ENCODE assay signal across 22 cellular contexts in genomic region chr9:8338249-8338721, GRCh38.
DNase-seq lines count a peak whose midpoint lies in the region; ATAC-seq, FAIRE-seq and TF ChIP-seq lines count a peak whose summit lies in the region.
"Had no signal": no experiment of that assay in that cellular context is flagged by ENCODE, and none has a peak within 500 bp of the region (broad histone marks: within the 10 kb centered on the region; RNA-seq: fewer than 3 reads in every experiment).

No MANE protein-coding gene starts in this region.

- no peak for FAIRE-seq in astrocyte (lab: Jason Lieb, UNC)

- H3K27ac ChIP-seq in astrocyte (ENCODE audit: low read depth, low read length) (no peak overlapping the region), heart right ventricle (no peak overlapping the region)
- H3K27ac ChIP-seq: cardiac muscle cell had no signal

- H3K9ac ChIP-seq in astrocyte (ENCODE audit: low read length) = no peak overlapping the region

- H4K20me1 ChIP-seq in astrocyte (ENCODE audit: insufficient read depth, low read length) = no peaks in the 10 kb centered on the region

- no peak overlapping the region for H3K4me2 ChIP-seq in astrocyte (ENCODE audit: low read length)

- H3K4me3 ChIP-seq in astrocyte (ENCODE audit: insufficient read depth, low read depth, low read length) (no peak overlapping the region), heart right ventricle (no peak overlapping the region)
- H3K4me3 ChIP-seq: cardiac muscle cell, Peyer's patch, thoracic aorta had no signal

- no peak overlapping the region for H2AFZ ChIP-seq in astrocyte (ENCODE audit: low read depth, low read length)

- no peaks in the 10 kb centered on the region for H3K79me2 ChIP-seq in astrocyte (ENCODE audit: insufficient read depth, low read length)

- no peak overlapping the region for H3K4me3 Mint-ChIP-seq in astrocyte (ENCODE audit: unreplicated experiment)
- H3K4me3 Mint-ChIP-seq in activated T-cell treated with anti-CD3 and anti-CD28 coated beads, Interleukin-2, amount 50 U/mL, for 24 hours = no peak overlapping the region
- H3K4me3 Mint-ChIP-seq: activated naive CD8-positive, alpha-beta T cell treated with anti-CD3 and anti-CD28 coated beads for 36 hours; activated T-helper 1 cell treated with anti-CD3 and anti-CD28 coated beads, Interleukin-12 subunit alpha, Interleukin-12 subunit beta, Interleukin-2, Interleukin-4 antibody, amounts not matched to agents 30 ng/mL and 10 ng/mL and 1 ng/mL, durations not matched to agents 14 hours and 24 hours and 36 hours; CD4-positive, alpha-beta memory T cell; immature natural killer cell; nephron progenitor cell; stimulated activated memory B cell treated with anti-CD40 and anti-IgM and Interleukin-4, amounts not matched to agents 10 μg/mL and 1 μg/mL and 100 μg/mL, for 72 hours had no signal

- peak; percentile 32 for DNase-seq in H4 (ENCODE audit: low spot score)
- peak; percentile 29 for DNase-seq in astrocyte (ENCODE audit: low read depth)
- DNase-seq in heart right ventricle = no peak
- DNase-seq in renal cortical epithelial cell (ENCODE audit: low read depth) = peak; percentile 80
- no peak for DNase-seq in activated T-cell treated with anti-CD3 and anti-CD28 coated beads, Interleukin-2, amount 50 U/mL, for 24 hours
- DNase-seq in HCEC 1CT = no peak
- no peak for DNase-seq in occipital lobe (lab: John Stamatoyannopoulos, UW)
- DNase-seq: activated CD4-positive, CD25-positive, alpha-beta regulatory T cell; activated CD8-positive, alpha-beta memory T cell treated with anti-CD3 and anti-CD28 coated beads for 24 hours; activated naive CD8-positive, alpha-beta T cell treated with anti-CD3 and anti-CD28 coated beads for 36 hours; CD4-positive, alpha-beta memory T cell; erythroblast; immature natural killer cell; NCI-H187 treated with DMSO at 0.1 percent for 48 hours; nephron progenitor cell; NK-92 treated with Interleukin-12 subunit alpha and Interleukin-12 subunit beta, amount 100 ng/mL, for 24 hours; T1000 had no signal

- TF ChIP-seq CTCF in astrocyte (IDR thresholded peaks at IDR 0.05; ENCODE audit: insufficient read depth, low read depth, low read length) = no peak
- TF ChIP-seq CTCF in heart right ventricle (IDR thresholded peaks at IDR 0.05) = no peak

- ATAC-seq in heart right ventricle = peak in 6 of 8 donors; percentile 30 to 83 (median 52)
- ATAC-seq: stimulated activated memory B cell treated with anti-CD40 and anti-IgM and Interleukin-4, amounts not matched to agents 10 μg/mL and 1 μg/mL and 100 μg/mL, for 72 hours had no signal

- no peaks in the 10 kb centered on the region for H3K27me3 Mint-ChIP-seq in astrocyte (ENCODE audit: low read depth, unreplicated experiment)
- H3K27me3 Mint-ChIP-seq in activated T-cell treated with anti-CD3 and anti-CD28 coated beads, Interleukin-2, amount 50 U/mL, for 24 hours = peaks cover 5% of the 10 kb centered on the region
- H3K27me3 Mint-ChIP-seq: activated naive CD8-positive, alpha-beta T cell treated with anti-CD3 and anti-CD28 coated beads for 36 hours; CD4-positive, alpha-beta memory T cell; stimulated activated memory B cell treated with anti-CD40 and anti-IgM and Interleukin-4, amounts not matched to agents 10 μg/mL and 1 μg/mL and 100 μg/mL, for 72 hours had no signal

- intact Hi-C loops in heart right ventricle (cut with DNase I) = no loop called here

- H3K9me3 Mint-ChIP-seq in astrocyte (ENCODE audit: unreplicated experiment) = peaks cover 2% of the 10 kb centered on the region
- H3K9me3 Mint-ChIP-seq in activated T-cell treated with anti-CD3 and anti-CD28 coated beads, Interleukin-2, amount 50 U/mL, for 24 hours = no peaks in the 10 kb centered on the region
- H3K9me3 Mint-ChIP-seq: activated naive CD8-positive, alpha-beta T cell treated with anti-CD3 and anti-CD28 coated beads for 36 hours; activated T-helper 1 cell treated with anti-CD3 and anti-CD28 coated beads, Interleukin-12 subunit alpha, Interleukin-12 subunit beta, Interleukin-2, Interleukin-4 antibody, amounts not matched to agents 30 ng/mL and 10 ng/mL and 1 ng/mL, durations not matched to agents 14 hours and 24 hours and 36 hours; immature natural killer cell; stimulated activated memory B cell treated with anti-CD40 and anti-IgM and Interleukin-4, amounts not matched to agents 10 μg/mL and 1 μg/mL and 100 μg/mL, for 72 hours had no signal

- H3K27ac Mint-ChIP-seq in astrocyte (ENCODE audit: unreplicated experiment) = no peak overlapping the region
- no peak overlapping the region for H3K27ac Mint-ChIP-seq in activated T-cell treated with anti-CD3 and anti-CD28 coated beads, Interleukin-2, amount 50 U/mL, for 24 hours
- H3K27ac Mint-ChIP-seq: activated naive CD8-positive, alpha-beta T cell treated with anti-CD3 and anti-CD28 coated beads for 36 hours; activated T-helper 1 cell treated with anti-CD3 and anti-CD28 coated beads, Interleukin-12 subunit alpha, Interleukin-12 subunit beta, Interleukin-2, Interleukin-4 antibody, amounts not matched to agents 30 ng/mL and 10 ng/mL and 1 ng/mL, durations not matched to agents 14 hours and 24 hours and 36 hours; CD4-positive, alpha-beta memory T cell; immature natural killer cell; nephron progenitor cell; stimulated activated memory B cell treated with anti-CD40 and anti-IgM and Interleukin-4, amounts not matched to agents 10 μg/mL and 1 μg/mL and 100 μg/mL, for 72 hours had no signal

- H3K4me1 ChIP-seq in astrocyte (ENCODE audit: insufficient read depth, low read length) (no peaks in the 10 kb centered on the region), heart right ventricle (peaks cover 0 to 13% (median 4%) of the 10 kb centered on the region in 9 donors)
- H3K4me1 ChIP-seq: Peyer's patch had no signal

- peaks cover 6% of the 10 kb centered on the region for H3K4me1 Mint-ChIP-seq in astrocyte (ENCODE audit: low read depth, unreplicated experiment)
- H3K4me1 Mint-ChIP-seq in activated T-cell treated with anti-CD3 and anti-CD28 coated beads, Interleukin-2, amount 50 U/mL, for 24 hours (ENCODE audit: low read depth) = no peaks in the 10 kb centered on the region
- H3K4me1 Mint-ChIP-seq: activated naive CD8-positive, alpha-beta T cell treated with anti-CD3 and anti-CD28 coated beads for 36 hours; CD4-positive, alpha-beta memory T cell; immature natural killer cell; nephron progenitor cell; stimulated activated memory B cell treated with anti-CD40 and anti-IgM and Interleukin-4, amounts not matched to agents 10 μg/mL and 1 μg/mL and 100 μg/mL, for 72 hours had no signal

- no peaks in the 10 kb centered on the region for H3K36me3 ChIP-seq in astrocyte (ENCODE audit: insufficient read depth, low read length)
- no peaks in the 10 kb centered on the region for H3K36me3 ChIP-seq in heart right ventricle
- H3K36me3 ChIP-seq: Peyer's patch, thoracic aorta had no signal

- peaks cover 11% of the 10 kb centered on the region for H3K36me3 Mint-ChIP-seq in astrocyte (ENCODE audit: low read depth, unreplicated experiment)
- H3K36me3 Mint-ChIP-seq in activated T-cell treated with anti-CD3 and anti-CD28 coated beads, Interleukin-2, amount 50 U/mL, for 24 hours (ENCODE audit: low read depth) = no peaks in the 10 kb centered on the region
- H3K36me3 Mint-ChIP-seq: activated naive CD8-positive, alpha-beta T cell treated with anti-CD3 and anti-CD28 coated beads for 36 hours; CD4-positive, alpha-beta memory T cell; immature natural killer cell; stimulated activated memory B cell treated with anti-CD40 and anti-IgM and Interleukin-4, amounts not matched to agents 10 μg/mL and 1 μg/mL and 100 μg/mL, for 72 hours had no signal

- H3K9me3 ChIP-seq in astrocyte (ENCODE audit: insufficient read depth, low read depth, low read length) (no peaks in the 10 kb centered on the region), heart right ventricle (no peaks in the 10 kb centered on the region)
- H3K9me3 ChIP-seq: Peyer's patch, thoracic aorta had no signal

- 42 to 44% methylated on average over 3 of the region's 3 CpGs for WGBS in heart right ventricle, 2 donors

- H3K27me3 ChIP-seq in astrocyte (ENCODE audit: insufficient read depth, low read length) (no peaks in the 10 kb centered on the region), heart right ventricle (no peaks in the 10 kb centered on the region)
- H3K27me3 ChIP-seq: cardiac muscle cell, Peyer's patch had no signal

Comparison
In these comparisons a context has a peak if more than half of its experiments do, and no peak if none do; other contexts are left out.
1. DNase-seq: peak in H4 (single experiment), astrocyte (single experiment) and renal cortical epithelial cell (single experiment); none in heart right ventricle (0 of 2), activated T-cell treated with anti-CD3 and anti-CD28 coated beads, Interleukin-2, amount 50 U/mL, for 24 hours (single experiment), HCEC 1CT (single experiment) and occipital lobe (single experiment).